2 cellular contexts compared by ENCODE assay signal in the genomic region with DNA sequence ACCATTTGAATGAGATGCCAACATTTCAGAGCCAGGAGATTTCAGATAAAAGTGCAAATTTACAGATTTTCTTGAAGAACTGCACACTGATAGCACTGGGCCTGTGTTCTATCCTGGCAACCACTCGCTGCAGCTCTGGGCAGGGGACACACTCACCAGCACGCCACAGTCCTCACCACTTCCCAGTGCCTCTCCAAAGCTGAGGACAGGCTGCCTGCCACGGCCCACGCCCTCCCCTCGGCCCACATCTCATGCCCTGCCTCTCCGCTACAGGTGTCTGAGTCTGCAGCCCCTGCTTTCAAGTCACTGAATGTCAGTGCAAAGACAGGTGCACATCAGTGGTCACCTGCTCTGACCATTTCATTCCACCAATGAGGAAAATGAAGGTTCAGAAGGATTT.
TF ChIP-seq lines count a peak whose summit lies in the region.

No MANE protein-coding gene starts in this region.

TF ChIP-seq in HepG2, 621 proteins besides CTCF, POLR2A, EP300 and RAD21:
- TF ChIP-seq AGO2 (optimal IDR thresholded peaks at IDR 0.05; ENCODE audit: low read depth, low read length): peak; percentile 55
- TF ChIP-seq, protein P1, sequence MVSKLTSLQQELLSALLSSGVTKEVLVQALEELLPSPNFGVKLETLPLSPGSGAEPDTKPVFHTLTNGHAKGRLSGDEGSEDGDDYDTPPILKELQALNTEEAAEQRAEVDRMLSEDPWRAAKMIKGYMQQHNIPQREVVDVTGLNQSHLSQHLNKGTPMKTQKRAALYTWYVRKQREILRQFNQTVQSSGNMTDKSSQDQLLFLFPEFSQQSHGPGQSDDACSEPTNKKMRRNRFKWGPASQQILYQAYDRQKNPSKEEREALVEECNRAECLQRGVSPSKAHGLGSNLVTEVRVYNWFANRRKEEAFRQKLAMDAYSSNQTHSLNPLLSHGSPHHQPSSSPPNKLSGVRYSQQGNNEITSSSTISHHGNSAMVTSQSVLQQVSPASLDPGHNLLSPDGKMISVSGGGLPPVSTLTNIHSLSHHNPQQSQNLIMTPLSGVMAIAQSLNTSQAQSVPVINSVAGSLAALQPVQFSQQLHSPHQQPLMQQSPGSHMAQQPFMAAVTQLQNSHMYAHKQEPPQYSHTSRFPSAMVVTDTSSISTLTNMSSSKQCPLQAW (CRISPR knock-in tag; IDR thresholded peaks at IDR 0.05): no peak

TF ChIP-seq in liver, 16 proteins besides CTCF, POLR2A, EP300 and RAD21 (continued from another document):
- no peak for TF ChIP-seq JUND (IDR thresholded peaks at IDR 0.05)
- no peak for TF ChIP-seq FOXA1 (IDR thresholded peaks at IDR 0.05)
- TF ChIP-seq, protein P2, sequence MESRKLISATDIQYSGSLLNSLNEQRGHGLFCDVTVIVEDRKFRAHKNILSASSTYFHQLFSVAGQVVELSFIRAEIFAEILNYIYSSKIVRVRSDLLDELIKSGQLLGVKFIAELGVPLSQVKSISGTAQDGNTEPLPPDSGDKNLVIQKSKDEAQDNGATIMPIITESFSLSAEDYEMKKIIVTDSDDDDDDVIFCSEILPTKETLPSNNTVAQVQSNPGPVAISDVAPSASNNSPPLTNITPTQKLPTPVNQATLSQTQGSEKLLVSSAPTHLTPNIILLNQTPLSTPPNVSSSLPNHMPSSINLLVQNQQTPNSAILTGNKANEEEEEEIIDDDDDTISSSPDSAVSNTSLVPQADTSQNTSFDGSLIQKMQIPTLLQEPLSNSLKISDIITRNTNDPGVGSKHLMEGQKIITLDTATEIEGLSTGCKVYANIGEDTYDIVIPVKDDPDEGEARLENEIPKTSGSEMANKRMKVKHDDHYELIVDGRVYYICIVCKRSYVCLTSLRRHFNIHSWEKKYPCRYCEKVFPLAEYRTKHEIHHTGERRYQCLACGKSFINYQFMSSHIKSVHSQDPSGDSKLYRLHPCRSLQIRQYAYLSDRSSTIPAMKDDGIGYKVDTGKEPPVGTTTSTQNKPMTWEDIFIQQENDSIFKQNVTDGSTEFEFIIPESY (IDR thresholded peaks at IDR 0.05): no peak
- TF ChIP-seq FOXA2 (IDR thresholded peaks at IDR 0.05): no peak
- no peak for TF ChIP-seq NR2F2 (IDR thresholded peaks at IDR 0.05)
- TF ChIP-seq, protein P3, sequence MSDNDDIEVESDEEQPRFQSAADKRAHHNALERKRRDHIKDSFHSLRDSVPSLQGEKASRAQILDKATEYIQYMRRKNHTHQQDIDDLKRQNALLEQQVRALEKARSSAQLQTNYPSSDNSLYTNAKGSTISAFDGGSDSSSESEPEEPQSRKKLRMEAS (IDR thresholded peaks at IDR 0.05): no peak
- TF ChIP-seq, protein P4, sequence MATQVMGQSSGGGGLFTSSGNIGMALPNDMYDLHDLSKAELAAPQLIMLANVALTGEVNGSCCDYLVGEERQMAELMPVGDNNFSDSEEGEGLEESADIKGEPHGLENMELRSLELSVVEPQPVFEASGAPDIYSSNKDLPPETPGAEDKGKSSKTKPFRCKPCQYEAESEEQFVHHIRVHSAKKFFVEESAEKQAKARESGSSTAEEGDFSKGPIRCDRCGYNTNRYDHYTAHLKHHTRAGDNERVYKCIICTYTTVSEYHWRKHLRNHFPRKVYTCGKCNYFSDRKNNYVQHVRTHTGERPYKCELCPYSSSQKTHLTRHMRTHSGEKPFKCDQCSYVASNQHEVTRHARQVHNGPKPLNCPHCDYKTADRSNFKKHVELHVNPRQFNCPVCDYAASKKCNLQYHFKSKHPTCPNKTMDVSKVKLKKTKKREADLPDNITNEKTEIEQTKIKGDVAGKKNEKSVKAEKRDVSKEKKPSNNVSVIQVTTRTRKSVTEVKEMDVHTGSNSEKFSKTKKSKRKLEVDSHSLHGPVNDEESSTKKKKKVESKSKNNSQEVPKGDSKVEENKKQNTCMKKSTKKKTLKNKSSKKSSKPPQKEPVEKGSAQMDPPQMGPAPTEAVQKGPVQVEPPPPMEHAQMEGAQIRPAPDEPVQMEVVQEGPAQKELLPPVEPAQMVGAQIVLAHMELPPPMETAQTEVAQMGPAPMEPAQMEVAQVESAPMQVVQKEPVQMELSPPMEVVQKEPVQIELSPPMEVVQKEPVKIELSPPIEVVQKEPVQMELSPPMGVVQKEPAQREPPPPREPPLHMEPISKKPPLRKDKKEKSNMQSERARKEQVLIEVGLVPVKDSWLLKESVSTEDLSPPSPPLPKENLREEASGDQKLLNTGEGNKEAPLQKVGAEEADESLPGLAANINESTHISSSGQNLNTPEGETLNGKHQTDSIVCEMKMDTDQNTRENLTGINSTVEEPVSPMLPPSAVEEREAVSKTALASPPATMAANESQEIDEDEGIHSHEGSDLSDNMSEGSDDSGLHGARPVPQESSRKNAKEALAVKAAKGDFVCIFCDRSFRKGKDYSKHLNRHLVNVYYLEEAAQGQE (IDR thresholded peaks at IDR 0.05): no peak
- TF ChIP-seq EGR1 (IDR thresholded peaks at IDR 0.05; ENCODE audit: low read depth in 2 of 2): no peak
- no peak for TF ChIP-seq GABPA (IDR thresholded peaks at IDR 0.05 in 1 of 2, conservative IDR thresholded peaks at IDR 0.05 in 1 of 2)
- no peak for TF ChIP-seq YY1 (IDR thresholded peaks at IDR 0.05)
- TF ChIP-seq, protein P5, sequence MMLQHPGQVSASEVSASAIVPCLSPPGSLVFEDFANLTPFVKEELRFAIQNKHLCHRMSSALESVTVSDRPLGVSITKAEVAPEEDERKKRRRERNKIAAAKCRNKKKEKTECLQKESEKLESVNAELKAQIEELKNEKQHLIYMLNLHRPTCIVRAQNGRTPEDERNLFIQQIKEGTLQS (IDR thresholded peaks at IDR 0.05): no peak
- TF ChIP-seq HNF4A (conservative IDR thresholded peaks at IDR 0.05): no peak
- no peak for TF ChIP-seq RXRA (IDR thresholded peaks at IDR 0.05)
